In the genomic region with DNA sequence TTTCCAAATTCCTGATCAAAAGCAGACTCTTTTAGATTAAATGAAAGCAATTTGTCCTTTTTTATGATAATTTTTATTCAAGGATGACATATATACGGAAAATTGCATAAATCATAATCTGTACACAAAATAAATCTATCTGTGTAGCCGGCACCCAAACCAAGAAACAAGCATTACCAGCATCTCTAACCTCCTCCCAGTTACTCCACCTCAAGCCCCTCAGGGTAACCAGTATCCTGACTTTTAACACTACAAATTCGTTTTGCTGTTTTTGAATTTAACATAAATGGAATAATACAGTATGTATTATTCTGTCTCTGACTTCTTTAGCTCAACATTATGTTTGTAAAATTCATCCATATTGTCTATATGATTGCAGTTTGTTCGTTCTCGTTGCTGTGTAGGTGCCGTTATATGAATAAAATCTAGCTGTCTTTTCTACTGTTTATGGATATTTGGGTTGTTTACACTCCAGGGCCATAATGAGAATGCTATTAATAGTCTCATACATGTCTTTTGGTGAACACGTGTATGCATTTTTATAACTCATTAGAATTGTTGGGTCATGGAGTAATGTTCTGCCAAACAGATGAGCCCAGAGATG, we compare ENCODE assay signal across 21 cellular contexts. TPM values are rescaled to one million over a fixed set of nuclear protein-coding genes. Genes with fewer than 3 reads are reported as not detected.
A peak's percentile ranks its signal among the peaks of the same experiment; 100 is the strongest.
DNase-seq lines count a peak whose midpoint lies in the region; ATAC-seq and TF ChIP-seq lines count a peak whose summit lies in the region.
"Had no signal": no experiment of that assay in that cellular context is flagged by ENCODE, and none has a peak within 500 bp of the region (broad histone marks: within the 10 kb centered on the region; RNA-seq: fewer than 3 reads in every experiment).

No MANE protein-coding gene starts in this region.

- H3K4me2 ChIP-seq in BLaER1 = peak overlapping the region; percentile 90
- no peak overlapping the region for H3K4me2 ChIP-seq in neural progenitor cell

- H3K27me3 Mint-ChIP-seq in CD8-positive, alpha-beta memory T cell = peaks cover 47 to 69% of the 10 kb centered on the region in 2 donors
- peaks cover 8% of the 10 kb centered on the region for H3K27me3 Mint-ChIP-seq in endothelial cell (ENCODE audit: unreplicated experiment)
- H3K27me3 Mint-ChIP-seq in neural progenitor cell (ENCODE audit: insufficient read depth, low read depth) = peaks cover 10% of the 10 kb centered on the region

- H3K9me3 ChIP-seq in BLaER1 = no peaks in the 10 kb centered on the region
- H3K9me3 ChIP-seq in CD8-positive, alpha-beta memory T cell (ENCODE audit: low read length) = no peaks in the 10 kb centered on the region
- no peaks in the 10 kb centered on the region for H3K9me3 ChIP-seq in neural progenitor cell (ENCODE audit: low read depth)
- H3K9me3 ChIP-seq: Peyer's patch had no signal

- H3K27ac ChIP-seq in BLaER1 = no peak overlapping the region
- H3K27ac ChIP-seq in CD8-positive, alpha-beta memory T cell (ENCODE audit: low read depth, low read length) = no peak overlapping the region
- no peak overlapping the region for H3K27ac ChIP-seq in neural progenitor cell
- H3K27ac ChIP-seq: C4-2B, Peyer's patch had no signal

- TF ChIP-seq CTCF in endothelial cell (IDR thresholded peaks at IDR 0.05; ENCODE audit: unreplicated experiment) (no peak), neural progenitor cell (IDR thresholded peaks at IDR 0.05) (no peak)

- CTCF ChIA-PET in CD8-positive, alpha-beta memory T cell (lab: Charles Lee) = interaction anchor here (2.5 kb wide), 1 partner anchor 13 kb away, joined by 16 read pairs; no protein-coding TSS in a partner anchor

- H2AFZ ChIP-seq in neural progenitor cell (replicated peaks) = no peak overlapping the region

- POLR2A ChIA-PET in CD8-positive, alpha-beta memory T cell (lab: Charles Lee) = no interaction called here

- no peak overlapping the region for H3K4me3 Mint-ChIP-seq in CD8-positive, alpha-beta memory T cell
- peak overlapping the region; percentile 91 for H3K4me3 Mint-ChIP-seq in endothelial cell (ENCODE audit: unreplicated experiment)
- H3K4me3 Mint-ChIP-seq in neural progenitor cell = peak overlapping the region; percentile 3

- no peaks in the 10 kb centered on the region for H4K20me1 ChIP-seq in BLaER1
- no peaks in the 10 kb centered on the region for H4K20me1 ChIP-seq in neural progenitor cell (ENCODE audit: low read depth)

- H3K4me3 ChIP-seq in BLaER1 (no peak overlapping the region), neural progenitor cell (no peak overlapping the region)
- H3K4me3 ChIP-seq in CD8-positive, alpha-beta memory T cell (ENCODE audit: low read length) = no peak overlapping the region
- H3K4me3 ChIP-seq: Peyer's patch had no signal

- no peaks in the 10 kb centered on the region for H3K9me3 Mint-ChIP-seq in CD8-positive, alpha-beta memory T cell
- H3K9me3 Mint-ChIP-seq in endothelial cell (ENCODE audit: unreplicated experiment) (no peaks in the 10 kb centered on the region), neural progenitor cell (no peaks in the 10 kb centered on the region)

- peaks cover 21% of the 10 kb centered on the region for H3K4me1 ChIP-seq in BLaER1
- H3K4me1 ChIP-seq in CD8-positive, alpha-beta memory T cell (ENCODE audit: insufficient read depth, low read length) = peaks cover 8% of the 10 kb centered on the region
- H3K4me1 ChIP-seq in neural progenitor cell = no peaks in the 10 kb centered on the region

- no peak overlapping the region for H3K9ac ChIP-seq in BLaER1
- no peak overlapping the region for H3K9ac ChIP-seq in neural progenitor cell

- peaks cover 9% of the 10 kb centered on the region; the same call in 1 of the 2 replicates for H3K27me3 ChIP-seq in BLaER1
- peaks cover 33% of the 10 kb centered on the region for H3K27me3 ChIP-seq in CD8-positive, alpha-beta memory T cell (ENCODE audit: insufficient read depth, low read length, poor library complexity, severe bottlenecking)
- H3K27me3 ChIP-seq in neural progenitor cell = peaks cover 76% of the 10 kb centered on the region

- no peak for DNase-seq in CD8-positive, alpha-beta memory T cell
- DNase-seq in endothelial cell (ENCODE audit: low spot score) (no peak), neural progenitor cell (ENCODE audit: low spot score) (no peak), EL (no peak), nucleus accumbens (lab: John Stamatoyannopoulos, UW) (no peak)
- DNase-seq in central memory CD4-positive, alpha-beta T cell = no peak
- DNase-seq: ACHN, DMS79 treated with DMSO at 0.1 percent for 48 hours, H7, Kasumi-1, NCI-H1417, NCI-H1694 treated with DMSO at 0.1 percent for 48 hours, NCI-H2081 treated with DMSO at 0.1 percent for 48 hours, NCI-H2171 treated with DMSO at 0.1 percent for 48 hours, NCI-H524 treated with DMSO at 0.1 percent for 48 hours, Peyer's patch had no signal

- H3K36me3 ChIP-seq in BLaER1 = no peaks in the 10 kb centered on the region
- no peaks in the 10 kb centered on the region for H3K36me3 ChIP-seq in CD8-positive, alpha-beta memory T cell (ENCODE audit: insufficient read depth, low read length)
- no peaks in the 10 kb centered on the region for H3K36me3 ChIP-seq in neural progenitor cell
- H3K36me3 ChIP-seq: Peyer's patch had no signal

- ATAC-seq in HG03175 (IDR thresholded peaks at IDR 0.05; ENCODE audit: unreplicated experiment) = no peak

- no peaks in the 10 kb centered on the region for H3K36me3 Mint-ChIP-seq in CD8-positive, alpha-beta memory T cell
- H3K36me3 Mint-ChIP-seq in endothelial cell (ENCODE audit: low read depth, unreplicated experiment) = no peaks in the 10 kb centered on the region
- H3K36me3 Mint-ChIP-seq in neural progenitor cell = no peaks in the 10 kb centered on the region

- no peaks in the 10 kb centered on the region for H3K79me2 ChIP-seq in neural progenitor cell (ENCODE audit: low read depth)

- peaks cover 10 to 17% (median 17%) of the 10 kb centered on the region in 3 donors for H3K4me1 Mint-ChIP-seq in CD8-positive, alpha-beta memory T cell
- H3K4me1 Mint-ChIP-seq in endothelial cell (ENCODE audit: unreplicated experiment) (peaks cover 17% of the 10 kb centered on the region), neural progenitor cell (peaks cover 5% of the 10 kb centered on the region)

- no peaks in the 10 kb centered on the region for H3F3A ChIP-seq in neural progenitor cell (ENCODE audit: low read depth)

- peak overlapping the region in 5 of 8 donors; percentile 16 to 94 (median 48) for H3K27ac Mint-ChIP-seq in CD8-positive, alpha-beta memory T cell
- peak overlapping the region; percentile 97 for H3K27ac Mint-ChIP-seq in endothelial cell (ENCODE audit: unreplicated experiment)
- H3K27ac Mint-ChIP-seq in neural progenitor cell = no peak overlapping the region

RNA-seq across cellular contexts. Expression of a gene that starts 1.0 kb away (rescaled TPM):
- not detected for total RNA-seq in CD8-positive, alpha-beta memory T cell
- polyA plus RNA-seq in CD8-positive, alpha-beta memory T cell = not detected
- total RNA-seq in endothelial cell (ENCODE audit: unreplicated experiment) = 1.2 TPM
- total RNA-seq in neural progenitor cell (ENCODE audit: low replicate concordance) = not detected in 2 replicates
- total RNA-seq: H7, MCF 10A, OCI-LY7, Peyer's patch had no signal

RNA-seq across cellular contexts. Expression of a gene that starts 54.5 kb away (rescaled TPM):
- not detected for total RNA-seq in CD8-positive, alpha-beta memory T cell
- polyA plus RNA-seq in CD8-positive, alpha-beta memory T cell = not detected
- total RNA-seq in endothelial cell (ENCODE audit: unreplicated experiment) = not detected
- total RNA-seq in neural progenitor cell (ENCODE audit: low replicate concordance) = not detected in 2 replicates
- total RNA-seq: H7, OCI-LY7 had no signal

Comparison
In these comparisons a context has a peak if more than half of its experiments do, and no peak if none do; other contexts are left out.
1. H3K4me3 Mint-ChIP-seq: peak in endothelial cell (single experiment) and neural progenitor cell (single experiment); none in CD8-positive, alpha-beta memory T cell (0 of 7).